Comparison of ENCODE assay signal across 8 cellular contexts in genomic region chr3:153161714-153162512, GRCh38. TPM values are rescaled to one million over a fixed set of nuclear protein-coding genes. Genes with fewer than 3 reads are reported as not detected.
DNase-seq lines count a peak whose midpoint lies in the region; ATAC-seq and TF ChIP-seq lines count a peak whose summit lies in the region.

TSS of gene RAP2B (plus strand) at chr3:153162226. CDS start at chr3:153162694, 468 bp downstream.

- peak within 1 kb of the TSS; percentile 82 for H3K27ac ChIP-seq in OCI-LY7 (ENCODE audit: low read depth, low read length, poor library complexity, severe bottlenecking)
- H3K27ac ChIP-seq in mucosa of rectum (ENCODE audit: low read depth in 2 of 2, low read length in 2 of 2): peak within 1 kb of the TSS; percentile 93 to 94

- peaks cover 37% of the 10 kb centered on the region for H4K20me1 ChIP-seq in OCI-LY7 (ENCODE audit: insufficient read depth, low read length)

- DNase-seq in COLO829 (ENCODE audit: low spot score): peak; percentile 98
- DNase-seq in HT1080 (ENCODE audit: low read depth): peak; percentile 92
- DNase-seq in OCI-LY7 (ENCODE audit: low spot score): peak; percentile 94
- DNase-seq in activated T-cell treated with anti-CD3 and anti-CD28 coated beads for 48 hours (ENCODE audit: low read depth): peak; percentile 95
- DNase-seq in epithelial cell of proximal tubule (ENCODE audit: low read depth): peak; percentile 60
- DNase-seq in stimulated activated CD8-positive, alpha-beta memory T cell treated with anti-CD3 and anti-CD28 coated beads, Interleukin-4, amount 100 ng/mL, for 4 hours (ENCODE audit: low read depth in 2 of 2, low spot score in 1 of 2): peak; percentile 90 to 92

- H3K27me3 ChIP-seq in mucosa of rectum (ENCODE audit: control insufficient read depth in 2 of 2, insufficient read depth in 2 of 2, low read length in 2 of 2): no peaks in the 10 kb centered on the region

- no peak for TF ChIP-seq CTCF in OCI-LY7 (conservative IDR thresholded peaks at IDR 0.05; ENCODE audit: low read length)
- TF ChIP-seq CTCF in epithelial cell of proximal tubule (conservative IDR thresholded peaks at IDR 0.05; ENCODE audit: low read depth, low read length): no peak

- peak within 1 kb of the TSS; percentile 89 for H2AFZ ChIP-seq in OCI-LY7 (ENCODE audit: low read length)

- H3K9me3 ChIP-seq in OCI-LY7 (ENCODE audit: low read length) (no peaks in the 10 kb centered on the region), mucosa of rectum (ENCODE audit: control insufficient read depth in 2 of 2, low read length in 2 of 2) (no peaks in the 10 kb centered on the region)

- H3K9ac ChIP-seq in mucosa of rectum (ENCODE audit: low read depth in 1 of 2, low read length in 2 of 2): peak within 1 kb of the TSS; percentile 91 to 95

- H3K79me2 ChIP-seq in OCI-LY7 (ENCODE audit: insufficient read depth, low read depth, low read length): peaks cover 48% of the 10 kb centered on the region

- BruUV-seq in OCI-LY7 (replicated peaks; lab: Mats Ljungman, UMichigan): no TSS peak

- H3K4me3 ChIP-seq in OCI-LY7 (ENCODE audit: low read depth, low read length, poor library complexity, severe bottlenecking): peak within 1 kb of the TSS; percentile 87
- peak within 1 kb of the TSS; percentile 94 for H3K4me3 ChIP-seq in epithelial cell of proximal tubule (ENCODE audit: low read depth, low read length)
- H3K4me3 ChIP-seq in mucosa of rectum (ENCODE audit: low read length in 2 of 2): peak within 1 kb of the TSS; percentile 96 to 97

- intact Hi-C loops in OCI-LY7 (cut with micrococcal nuclease; ENCODE audit: unreplicated experiment): loop anchor here (1.0 to 5.0 kb wide), 4 partner anchors 463 to 1160 kb away; partner anchors contain the start of gene DHX36

- CTCF ChIA-PET in OCI-LY7 (lab: Charles Lee; ENCODE audit: unreplicated experiment): no interaction called here

- peaks cover 34% of the 10 kb centered on the region for H3K4me1 ChIP-seq in OCI-LY7 (ENCODE audit: insufficient read depth, low read length, poor library complexity, severe bottlenecking)
- peaks cover 10 to 25% of the 10 kb centered on the region in 2 donors for H3K4me1 ChIP-seq in mucosa of rectum (ENCODE audit: control insufficient read depth in 2 of 2, insufficient read depth in 2 of 2, low read length in 2 of 2)

- H3K4me2 ChIP-seq in OCI-LY7 (ENCODE audit: low read length): peak within 1 kb of the TSS; percentile 89

- H3K9me2 ChIP-seq in OCI-LY7 (ENCODE audit: insufficient read depth, low read length): no peaks in the 10 kb centered on the region

- H3K36me3 ChIP-seq in OCI-LY7 (ENCODE audit: insufficient read depth, low read length) (peaks cover 17% of the 10 kb centered on the region; the same call in 1 of the 2 replicates), mucosa of rectum (ENCODE audit: control insufficient read depth in 2 of 2, insufficient read depth in 2 of 2, low read length in 2 of 2) (no peaks in the 10 kb centered on the region)

- POLR2A ChIA-PET in OCI-LY7 (lab: Charles Lee): interaction anchor here (0.6 to 3.6 kb wide), 25 partner anchors 10 to 906 kb away, joined by 3 to 33 read pairs (median 5); no protein-coding TSS in a partner anchor

- peak; percentile 48 for ATAC-seq in GM21360 (IDR thresholded peaks at IDR 0.05; ENCODE audit: unreplicated experiment)

RNA-seq across cellular contexts. Expression of gene RAP2B, which starts in this region (rescaled TPM):
- total RNA-seq in HT1080 (2014; rRNA removed; shearing (Covaris generic)): 50.6 and 58.2 TPM in 2 replicates
- 33.2 and 33.3 TPM in 2 replicates for polyA plus RNA-seq in HT1080 (2015; cell fraction: cytosol; rRNA removed)
- 21.5 and 21.8 TPM in 2 replicates for polyA plus RNA-seq in HT1080 (2015; cell fraction: nucleus; rRNA removed)
- 11.3 and 12.2 TPM in 2 replicates for total RNA-seq in OCI-LY7 (2014; rRNA removed; shearing (Covaris generic))
- total RNA-seq in OCI-LY7 (2022) (15.1 and 16.3 TPM in 2 replicates), epithelial cell of proximal tubule (21.7 and 44.7 TPM in 2 replicates)

Comparison
In these comparisons a context has a peak if more than half of its experiments do, and no peak if none do; other contexts are left out.
1. Peak in every context shown above with its lines: DNase-seq, ATAC-seq, H3K4me3 ChIP-seq and H3K27ac ChIP-seq.